10 cellular contexts compared by ENCODE assay signal in the genomic region with DNA sequence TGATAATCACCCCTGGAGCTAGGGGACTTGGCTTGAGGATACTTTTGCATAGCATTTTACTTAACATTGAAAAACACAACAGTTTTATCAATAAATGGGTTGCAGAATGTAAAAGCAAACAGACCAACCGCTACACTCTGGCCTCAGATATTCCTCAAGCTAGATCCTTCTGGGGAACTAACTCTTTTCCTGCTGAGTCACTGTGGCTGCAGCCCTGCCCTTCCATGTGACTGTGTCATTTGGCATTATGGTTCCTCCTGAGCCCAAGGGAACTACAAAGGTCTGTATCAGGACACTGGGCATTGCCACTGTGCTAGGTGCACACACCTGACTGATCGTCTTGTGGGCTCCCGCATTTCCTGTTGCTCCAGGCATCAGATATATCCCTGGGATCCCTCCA. TPM values are rescaled to one million over a fixed set of nuclear protein-coding genes. Genes with fewer than 3 reads are reported as not detected.
DNase-seq lines count a peak whose midpoint lies in the region; ATAC-seq and TF ChIP-seq lines count a peak whose summit lies in the region.
"Had no signal": no experiment of that assay in that cellular context is flagged by ENCODE, and none has a peak within 500 bp of the region (broad histone marks: within the 10 kb centered on the region; RNA-seq: fewer than 3 reads in every experiment).

No MANE protein-coding gene starts in this region.

- peak overlapping the region; percentile 32 for H3K27ac ChIP-seq in mammary epithelial cell (ENCODE audit: insufficient read depth, low read depth, low read length)
- H3K27ac ChIP-seq: BLaER1 had no signal

- peaks cover 17% of the 10 kb centered on the region for H3K4me1 ChIP-seq in mammary epithelial cell (ENCODE audit: insufficient read depth, low read length)

- peak overlapping the region; percentile 63 for H2AFZ ChIP-seq in mammary epithelial cell (ENCODE audit: low read depth, low read length)

- ATAC-seq in left colon (peak; percentile 97), HG02588 (IDR thresholded peaks at IDR 0.05; ENCODE audit: unreplicated experiment) (no peak), HG02623 (IDR thresholded peaks at IDR 0.05; ENCODE audit: unreplicated experiment) (no peak)

- TF ChIP-seq CTCF in mammary epithelial cell (conservative IDR thresholded peaks at IDR 0.05 in 1 of 2, IDR thresholded peaks at IDR 0.05 in 1 of 2; ENCODE audit: extremely low read depth in 1 of 2, insufficient read depth in 1 of 2, low read depth in 1 of 2, low read length in 2 of 2), result no peak

- CTCF ChIA-PET in mammary epithelial cell (lab: Charles Lee; ENCODE audit: low non-redundant PET), result no interaction called here

- DNase-seq in AG08396 (ENCODE audit: low spot score) (peak; percentile 36), MG63 (peak; percentile 29), mammary epithelial cell (peak; percentile 58), left colon (peak; percentile 24 to 46), D341Med (ENCODE audit: low spot score) (no peak), NCI-H748 (lab: John Stamatoyannopoulos, UW; ENCODE audit: unreplicated experiment) (no peak)
- DNase-seq: activated naive CD4-positive, alpha-beta T cell treated with anti-CD3 and anti-CD28 coated beads, Interleukin-2, amount 10 ng/mL, durations not matched to agents 7 days and 5 days had no signal

- H3K4me2 ChIP-seq in mammary epithelial cell (ENCODE audit: insufficient read depth, low read depth, low read length), result peak overlapping the region; percentile 40
- H3K4me2 ChIP-seq: BLaER1 had no signal

- no peaks in the 10 kb centered on the region for H3K27me3 ChIP-seq in MG63
- H3K27me3 ChIP-seq in mammary epithelial cell (ENCODE audit: insufficient read depth, low read length), result no peaks in the 10 kb centered on the region
- H3K27me3 ChIP-seq: BLaER1 had no signal

- 13% methylated on average over 3 of the region's 3 CpGs for WGBS in mammary epithelial cell (ENCODE audit: low coverage, missing lambda C conversion rate)

- H4K20me1 ChIP-seq in mammary epithelial cell (ENCODE audit: insufficient read depth, low read length), result no peaks in the 10 kb centered on the region
- H4K20me1 ChIP-seq: BLaER1 had no signal

- no TSS peak for BruUV-seq in mammary epithelial cell (replicated peaks; lab: Mats Ljungman, UMichigan)

- H3K9me3 ChIP-seq in MG63, result no peaks in the 10 kb centered on the region
- H3K9me3 ChIP-seq in mammary epithelial cell (replicated peaks; ENCODE audit: insufficient read depth, low read length), result no peaks in the 10 kb centered on the region
- H3K9me3 ChIP-seq: BLaER1 had no signal

- dilution Hi-C loops in mammary epithelial cell (cut with HindIII; ENCODE audit: low sequenced_read_pairs), result loop anchor here (5.0 kb wide), 2 partner anchors 41 to 96 kb away; partner anchors contain the start of gene MED6

- H3K9ac ChIP-seq in mammary epithelial cell (ENCODE audit: insufficient read depth, low read length), result no peak overlapping the region
- H3K9ac ChIP-seq: BLaER1 had no signal

- no peaks in the 10 kb centered on the region for H3K79me2 ChIP-seq in mammary epithelial cell (ENCODE audit: insufficient read depth, low read length)

- H3K4me3 ChIP-seq in MG63 (no peak overlapping the region), mammary epithelial cell (replicated peaks in 1 of 3; ENCODE audit: insufficient read depth in 1 of 3, low read depth in 2 of 3, low read length in 3 of 3) (no peak overlapping the region)
- H3K4me3 ChIP-seq: BLaER1 had no signal

- in situ Hi-C loops in mammary epithelial cell (cut with MboI; ENCODE audit: low sequenced_read_pairs in 2 of 2), result no loop called here

- intact Hi-C loops in mammary epithelial cell (cut with micrococcal nuclease), result no loop called here
- intact Hi-C loops in left colon (cut with DNase I, micrococcal nuclease), result no loop called here

- no peaks in the 10 kb centered on the region for H3K36me3 ChIP-seq in MG63
- no peaks in the 10 kb centered on the region for H3K36me3 ChIP-seq in mammary epithelial cell (ENCODE audit: insufficient read depth, low read length)
- H3K36me3 ChIP-seq: BLaER1 had no signal

RNA-seq across cellular contexts. Expression of gene TTC9, which starts 56.6 kb away (rescaled TPM):
- total RNA-seq in MG63 (2014; rRNA removed; shearing (Covaris generic); ENCODE audit: low replicate concordance), result not detected in 2 replicates
- total RNA-seq in mammary epithelial cell, result 1 to 10 TPM; 2.5 to 3.3 TPM
- 5.2 TPM for polyA plus RNA-seq in mammary epithelial cell
- 10.4 TPM for polyA minus RNA-seq in mammary epithelial cell
- total RNA-seq in left colon, result under 1 TPM; 0.34 to 0.73 TPM

Comparison
In these comparisons a context has a peak if more than half of its experiments do, and no peak if none do; other contexts are left out.
1. DNase-seq: peak in AG08396 (single experiment), MG63 (single experiment), mammary epithelial cell (single experiment) and left colon (2 of 2); none in D341Med (single experiment) and NCI-H748 (single experiment).